17 cellular contexts compared by ENCODE assay signal in the genomic region with DNA sequence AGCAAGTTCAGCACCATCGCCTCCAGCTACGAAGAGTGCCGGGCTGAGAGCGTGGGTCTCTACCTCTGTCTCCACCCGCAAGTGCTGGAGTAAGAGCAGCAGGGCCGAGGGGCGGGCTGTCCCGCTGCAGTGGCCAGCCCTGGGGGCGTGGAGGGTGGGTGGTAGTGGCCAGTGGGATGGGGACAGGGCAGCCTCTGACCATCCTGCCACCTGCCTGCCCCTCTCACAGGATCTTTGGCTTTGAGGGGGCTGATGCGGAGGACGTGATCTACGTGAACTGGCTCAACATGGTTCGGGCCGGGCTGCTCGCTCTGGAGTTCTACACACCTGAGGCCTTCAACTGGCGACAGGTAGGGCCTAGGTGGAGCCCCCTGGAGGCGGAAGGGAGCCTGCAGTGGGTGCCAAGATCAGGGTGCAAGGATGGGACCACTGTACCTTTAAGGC. TPM values are rescaled to one million over a fixed set of nuclear protein-coding genes. Genes with fewer than 3 reads are reported as not detected.
DNase-seq lines count a peak whose midpoint lies in the region; ATAC-seq and TF ChIP-seq lines count a peak whose summit lies in the region.
"Had no signal": no experiment of that assay in that cellular context is flagged by ENCODE, and none has a peak within 500 bp of the region (broad histone marks: within the 10 kb centered on the region; RNA-seq: fewer than 3 reads in every experiment).

No MANE protein-coding gene starts in this region.

- no peak overlapping the region for H2AFZ ChIP-seq in GM23338

- H3K27me3 Mint-ChIP-seq in activated CD4-positive, alpha-beta T cell treated with anti-CD3 and anti-CD28 coated beads for 36 hours: no peaks in the 10 kb centered on the region
- H3K27me3 Mint-ChIP-seq in GM23338 (ENCODE audit: insufficient read depth, low read depth, poor library complexity): peaks cover 9% of the 10 kb centered on the region
- H3K27me3 Mint-ChIP-seq in neural crest cell (ENCODE audit: low read depth): no peaks in the 10 kb centered on the region

- CTCF ChIA-PET in activated CD4-positive, alpha-beta T cell treated with anti-CD3 and anti-CD28 coated beads for 36 hours (lab: Charles Lee): no interaction called here

- 91 to 93% methylated on average over 3 to 17 of the region's 17 CpGs for WGBS in transverse colon (ENCODE audit: low coverage in 1 of 2), 2 donors

- no peak overlapping the region for H3K4me3 ChIP-seq in GM23338
- no peak overlapping the region for H3K4me3 ChIP-seq in astrocyte of the cerebellum (ENCODE audit: low read depth, low read length)
- no peak overlapping the region for H3K4me3 ChIP-seq in transverse colon
- H3K4me3 ChIP-seq: upper lobe of left lung had no signal

- no peak for TF ChIP-seq EP300 in transverse colon (IDR thresholded peaks at IDR 0.05; ENCODE audit: low read depth)

- H3K9me2 ChIP-seq in GM23338 (ENCODE audit: insufficient read depth): no peaks in the 10 kb centered on the region

- H3K36me3 Mint-ChIP-seq in activated CD4-positive, alpha-beta T cell treated with anti-CD3 and anti-CD28 coated beads for 36 hours (ENCODE audit: low read depth): peaks cover 30% of the 10 kb centered on the region
- peaks cover 43% of the 10 kb centered on the region for H3K36me3 Mint-ChIP-seq in GM23338 (ENCODE audit: low read depth)
- peaks cover 7% of the 10 kb centered on the region for H3K36me3 Mint-ChIP-seq in neural crest cell (ENCODE audit: low read depth)

- intact Hi-C loops in activated CD4-positive, alpha-beta T cell treated with anti-CD3 and anti-CD28 coated beads for 36 hours (cut with DNase I, micrococcal nuclease): no loop called here
- intact Hi-C loops in transverse colon (cut with DNase I; ENCODE audit: low total_unique reads): no loop called here
- intact Hi-C loops in sciatic nerve (cut with DNase I): no loop called here

- H3K4me2 ChIP-seq in GM23338: no peak overlapping the region

- in situ Hi-C loops in astrocyte of the cerebellum (cut with HindIII; ENCODE audit: low sequenced_read_pairs): no loop called here
- in situ Hi-C loops in transverse colon (cut with MboI; ENCODE audit: low pct_ligation_motif_present in 1 of 4, low pct_unique_long_range_greater_than_20kb in 1 of 4, low sequenced_read_pairs in 3 of 4): no loop called here

- no peak for ATAC-seq in activated CD4-positive, alpha-beta T cell treated with anti-CD3 and anti-CD28 coated beads for 36 hours
- ATAC-seq in GM23338 (peak; percentile 67), sciatic nerve (no peak), HG03039 (IDR thresholded peaks at IDR 0.05; ENCODE audit: unreplicated experiment) (no peak)
- ATAC-seq: activated T-cell treated with anti-CD3 and anti-CD28 coated beads, Interleukin-2, amount 50 U/mL, for 72 hours had no signal

- H3K27ac ChIP-seq in GM23338 (ENCODE audit: low read depth) (no peak overlapping the region; the same call in 1 of the 2 replicates), transverse colon (no peak overlapping the region)
- H3K27ac ChIP-seq: upper lobe of left lung had no signal

- H3K4me3 Mint-ChIP-seq in activated CD4-positive, alpha-beta T cell treated with anti-CD3 and anti-CD28 coated beads for 36 hours: no peak overlapping the region
- H3K4me3 Mint-ChIP-seq in GM23338 (no peak overlapping the region), neural crest cell (no peak overlapping the region)
- H3K4me3 Mint-ChIP-seq: activated T-cell treated with anti-CD3 and anti-CD28 coated beads, Interleukin-2, amount 50 U/mL, for 72 hours; HFFc6 had no signal

- TF ChIP-seq CTCF in GM23338 (conservative IDR thresholded peaks at IDR 0.05; ENCODE audit: low read depth in 2 of 2) (peak; percentile 68 to 75), astrocyte of the cerebellum (IDR thresholded peaks at IDR 0.05; ENCODE audit: low read depth, low read length, missing control alignments) (peak; percentile 6), neural crest cell (conservative IDR thresholded peaks at IDR 0.05) (peak; percentile 39), transverse colon (IDR thresholded peaks at IDR 0.05) (no peak)

- 0 out of 2 replicates have a peak, but pooled peaks cover 7% of the 10 kb centered on the region for H3F3A ChIP-seq in GM23338 (replicated peaks; ENCODE audit: low read depth)

- no peak overlapping the region for H3K27ac Mint-ChIP-seq in activated CD4-positive, alpha-beta T cell treated with anti-CD3 and anti-CD28 coated beads for 36 hours
- H3K27ac Mint-ChIP-seq in GM23338: no peak overlapping the region
- H3K27ac Mint-ChIP-seq in neural crest cell (ENCODE audit: unreplicated experiment): no peak overlapping the region
- H3K27ac Mint-ChIP-seq: activated T-cell treated with anti-CD3 and anti-CD28 coated beads, Interleukin-2, amount 50 U/mL, for 72 hours; HFFc6 had no signal

- no peaks in the 10 kb centered on the region for H3K4me1 Mint-ChIP-seq in activated CD4-positive, alpha-beta T cell treated with anti-CD3 and anti-CD28 coated beads for 36 hours
- peaks cover 8% of the 10 kb centered on the region for H3K4me1 Mint-ChIP-seq in GM23338
- H3K4me1 Mint-ChIP-seq in neural crest cell: no peaks in the 10 kb centered on the region

- H3K36me3 ChIP-seq in GM23338 (ENCODE audit: insufficient read depth): peaks cover 7% of the 10 kb centered on the region; the same call in 1 of the 2 replicates
- H3K36me3 ChIP-seq in transverse colon: no peaks in the 10 kb centered on the region

- POLR2A ChIA-PET in activated CD4-positive, alpha-beta T cell treated with anti-CD3 and anti-CD28 coated beads for 36 hours (lab: Charles Lee): no interaction called here

- TF ChIP-seq POLR2A in transverse colon (IDR thresholded peaks at IDR 0.05): no peak

- H3K4me1 ChIP-seq in GM23338 (ENCODE audit: insufficient read depth): peaks cover 5% of the 10 kb centered on the region
- peaks cover 0 to 9% (median 0%) of the 10 kb centered on the region in 4 donors for H3K4me1 ChIP-seq in transverse colon
- H3K4me1 ChIP-seq: upper lobe of left lung had no signal

- H3K79me2 ChIP-seq in GM23338 (replicated peaks; ENCODE audit: insufficient read depth): no peaks in the 10 kb centered on the region

- no peaks in the 10 kb centered on the region for H3K9me3 ChIP-seq in transverse colon
- H3K9me3 ChIP-seq: upper lobe of left lung had no signal

- H4K20me1 ChIP-seq in GM23338 (replicated peaks; ENCODE audit: insufficient read depth): no peaks in the 10 kb centered on the region; the same call in 1 of the 2 replicates

- no peaks in the 10 kb centered on the region for H3K9me3 Mint-ChIP-seq in activated CD4-positive, alpha-beta T cell treated with anti-CD3 and anti-CD28 coated beads for 36 hours (ENCODE audit: low read depth)
- no peaks in the 10 kb centered on the region for H3K9me3 Mint-ChIP-seq in GM23338
- H3K9me3 Mint-ChIP-seq in neural crest cell: no peaks in the 10 kb centered on the region
- H3K9me3 Mint-ChIP-seq: activated T-cell treated with anti-CD3 and anti-CD28 coated beads, Interleukin-2, amount 50 U/mL, for 72 hours; HFFc6 had no signal

- peak; percentile 47 for DNase-seq in activated CD4-positive, alpha-beta T cell treated with anti-CD3 and anti-CD28 coated beads for 36 hours
- DNase-seq in activated CD4-positive, alpha-beta T cell treated with anti-CD3 and anti-CD28 coated beads for 1 hour: no peak
- DNase-seq in GM23338 (ENCODE audit: low spot score) (peak; percentile 72), astrocyte of the cerebellum (ENCODE audit: low read depth) (no peak), neural crest cell (ENCODE audit: low read depth, low spot score) (no peak), transverse colon (no peak), sciatic nerve (ENCODE audit: low spot score) (no peak)
- DNase-seq: HFFc6, hippocampal formation, IMR-90, NCI-H146, occipital lobe had no signal

- H3K27me3 ChIP-seq in GM23338 (ENCODE audit: insufficient read depth) (no peaks in the 10 kb centered on the region), transverse colon (no peaks in the 10 kb centered on the region)
- H3K27me3 ChIP-seq: upper lobe of left lung had no signal

TF ChIP-seq in GM23338, 12 proteins besides CTCF, POLR2A, EP300 and RAD21 (continues in another document):
- TF ChIP-seq ZNF331 (CRISPR knock-in tag; IDR thresholded peaks at IDR 0.05; ENCODE audit: low read depth): no peak
- TF ChIP-seq ZNF114 (CRISPR knock-in tag; IDR thresholded peaks at IDR 0.05): no peak
- no peak for TF ChIP-seq JUNB (IDR thresholded peaks at IDR 0.05; ENCODE audit: unreplicated experiment)

RNA-seq across cellular contexts. Expression of a gene that starts 15.0 kb away (rescaled TPM):
- total RNA-seq in activated CD4-positive, alpha-beta T cell treated with anti-CD3 and anti-CD28 coated beads for 36 hours: 10 to 100 TPM in 1 of 2 experiments, 1 to 10 TPM in 1; 9.4 to 10.7 TPM
- 27.8 and 41.3 TPM in 2 replicates for total RNA-seq in GM23338 (2014; rRNA removed; shearing (Covaris generic))
- polyA plus RNA-seq in GM23338 (2016; fragmentation: Nextera tagmentation; extraction: Ambion mirVana): 8.7 and 11.6 TPM in 2 replicates
- 54.7 and 56.1 TPM in 2 replicates for total RNA-seq in neural crest cell
- total RNA-seq in transverse colon: 100 to 1,000 TPM in 1 of 4 donors, 10 to 100 TPM in 3; 33.3 to 146 (median 56.0) TPM
- total RNA-seq in sciatic nerve: 47.6 TPM

RNA-seq across cellular contexts. Expression of a gene that starts 15.2 kb away (rescaled TPM):
- 10 to 100 TPM; 87.1 to 91.9 TPM for total RNA-seq in activated CD4-positive, alpha-beta T cell treated with anti-CD3 and anti-CD28 coated beads for 36 hours
- total RNA-seq in GM23338 (2014; rRNA removed; shearing (Covaris generic)): 85.9 and 101 TPM in 2 replicates
- 22.2 and 22.7 TPM in 2 replicates for polyA plus RNA-seq in GM23338 (2016; fragmentation: Nextera tagmentation; extraction: Ambion mirVana)
- total RNA-seq in neural crest cell (66.8 and 68.9 TPM in 2 replicates), transverse colon (100 to 1,000 TPM in 1 of 4 donors, 10 to 100 TPM in 3; 32.8 to 116 (median 53.4) TPM), sciatic nerve (12.4 TPM)

RNA-seq across cellular contexts. Expression of a gene that starts 28.7 kb away (rescaled TPM):
- 1 to 10 TPM; 5.7 to 7.0 TPM for total RNA-seq in activated CD4-positive, alpha-beta T cell treated with anti-CD3 and anti-CD28 coated beads for 36 hours
- 8.5 and 9.1 TPM in 2 replicates for total RNA-seq in GM23338 (2014; rRNA removed; shearing (Covaris generic))
- 2.2 and 2.8 TPM in 2 replicates for polyA plus RNA-seq in GM23338 (2016; fragmentation: Nextera tagmentation; extraction: Ambion mirVana)
- total RNA-seq in neural crest cell (13.3 and 13.6 TPM in 2 replicates), transverse colon (10 to 100 TPM in 1 of 4 donors, 1 to 10 TPM in 3; 1.2 to 14.2 (median 7.8) TPM), sciatic nerve (14.8 TPM)

RNA-seq across cellular contexts. Expression of a gene that starts 50.4 kb away (rescaled TPM):
- total RNA-seq in activated CD4-positive, alpha-beta T cell treated with anti-CD3 and anti-CD28 coated beads for 36 hours: 10 to 100 TPM in 1 of 2 experiments, 1 to 10 TPM in 1; 9.7 to 11.3 TPM
- total RNA-seq in GM23338 (2014; rRNA removed; shearing (Covaris generic)): 10.0 and 13.1 TPM in 2 replicates
- 5.6 and 7.3 TPM in 2 replicates for polyA plus RNA-seq in GM23338 (2016; fragmentation: Nextera tagmentation; extraction: Ambion mirVana)
- 7.3 and 7.7 TPM in 2 replicates for total RNA-seq in neural crest cell
- 10 to 100 TPM; 12.1 to 34.4 (median 13.8) TPM for total RNA-seq in transverse colon
- total RNA-seq in sciatic nerve: 10.4 TPM

RNA-seq across cellular contexts. Expression of a gene that starts 51.3 kb away (rescaled TPM):
- under 1 TPM; 0.26 to 0.27 TPM for total RNA-seq in activated CD4-positive, alpha-beta T cell treated with anti-CD3 and anti-CD28 coated beads for 36 hours
- total RNA-seq in GM23338 (2014; rRNA removed; shearing (Covaris generic)): 3.8 and 6.3 TPM in 2 replicates
- 6.0 and 7.3 TPM in 2 replicates for polyA plus RNA-seq in GM23338 (2016; fragmentation: Nextera tagmentation; extraction: Ambion mirVana)
- 0.16 and 0.35 TPM in 2 replicates for total RNA-seq in neural crest cell
- not detected for total RNA-seq in transverse colon
- 0.71 TPM for total RNA-seq in sciatic nerve
- total RNA-seq: lung microvascular endothelial cell, occipital lobe, SK-MEL-5 had no signal

Comparison
In these comparisons a context has a peak if more than half of its experiments do, and no peak if none do; other contexts are left out.
1. DNase-seq: peak in activated CD4-positive, alpha-beta T cell treated with anti-CD3 and anti-CD28 coated beads for 36 hours (single experiment) and GM23338 (single experiment); none in activated CD4-positive, alpha-beta T cell treated with anti-CD3 and anti-CD28 coated beads for 1 hour (single experiment), astrocyte of the cerebellum (single experiment), neural crest cell (single experiment), transverse colon (single experiment) and sciatic nerve (single experiment).
2. CTCF ChIP-seq: peak in GM23338 (2 of 2), astrocyte of the cerebellum (single experiment) and neural crest cell (single experiment); none in transverse colon (0 of 5).